In the genomic region with DNA sequence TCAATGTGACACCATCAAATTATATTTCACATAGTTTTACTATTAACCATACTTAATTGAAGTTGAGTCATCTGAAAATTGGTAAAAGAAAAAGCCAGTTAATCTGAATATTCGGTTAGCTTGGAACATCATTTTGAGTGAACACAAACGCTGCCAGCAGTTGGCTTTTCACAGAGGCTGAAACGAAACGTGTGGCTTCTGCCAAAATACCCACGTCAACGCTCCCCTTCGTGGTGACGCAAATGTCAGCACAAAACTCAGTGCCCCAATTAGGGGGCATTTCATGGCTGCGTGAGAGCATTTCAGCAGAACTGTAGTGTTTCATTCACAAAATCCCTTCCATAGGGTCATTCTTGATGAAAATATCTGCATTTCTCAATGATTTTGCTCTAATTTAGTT, we compare ENCODE assay signal across 36 cellular contexts.
"Had no signal": no experiment of that assay in that cellular context is flagged by ENCODE, and none has a peak within 500 bp of the region (broad histone marks: within the 10 kb centered on the region; RNA-seq: fewer than 3 reads in every experiment).

No MANE protein-coding gene starts in this region.

- DNase-seq: activated B cell treated with CpG ODN at 0.5 μM for 24 hours; activated CD4-positive, alpha-beta memory T cell treated with anti-CD3 and anti-CD28 coated beads for 36 hours; activated CD4-positive, alpha-beta T cell treated with anti-CD3 and anti-CD28 coated beads for 4 hours; activated CD4-positive, alpha-beta T cell treated with anti-CD3 and anti-CD28 coated beads, Interleukin-2, amount 50 U/mL, for 1 hour; activated CD4-positive, CD25-positive, alpha-beta regulatory T cell treated with anti-CD3 and anti-CD28 coated beads, Interleukin-2, amount 50 U/mL, for 72 hours; activated CD8-positive, alpha-beta memory T cell treated with anti-CD3 and anti-CD28 coated beads, Interleukin-2, amount 50 U/mL, for 4 hours; activated gamma-delta T cell treated with Interleukin-2 at 50 U/mL for 16 hours; activated naive CD4-positive, alpha-beta T cell treated with anti-CD3 and anti-CD28 coated beads for 36 hours; activated T-cell treated with anti-CD3 and anti-CD28 coated beads for 4 hours; activated T-cell treated with anti-CD3 and anti-CD28 coated beads, Interleukin-2, amount 50 U/mL, for 4 hours; adrenal gland; body of pancreas; KG1; MM.1S; MV-4-11; NCI-H1105; NCI-H1417 treated with DMSO at 0.1 percent for 48 hours; NCI-H187 treated with DMSO at 0.1 percent for 48 hours; NCI-H2081; NCI-H2171 treated with DMSO at 0.1 percent for 48 hours; NCI-H345; NCI-H524 treated with DMSO at 0.1 percent for 48 hours; NK-92 treated with Interleukin-12 subunit alpha and Interleukin-12 subunit beta, amount 100 ng/mL, for 24 hours; PC-3; Peyer's patch; RPMI8226; SIG-M5; SW 1271; T-helper 1 cell; T-helper 2 cell; T-helper 9 cell had no signal

- H3K9me3 ChIP-seq: adrenal gland, body of pancreas, breast epithelium, Peyer's patch had no signal

- H3K4me3 ChIP-seq: adrenal gland, body of pancreas, breast epithelium, Peyer's patch had no signal

- H3K27me3 ChIP-seq: adrenal gland, body of pancreas, Peyer's patch had no signal

- H3K27ac Mint-ChIP-seq: activated B cell treated with CpG ODN at 0.5 μM for 24 hours; activated CD4-positive, alpha-beta memory T cell treated with anti-CD3 and anti-CD28 coated beads for 36 hours; activated naive CD4-positive, alpha-beta T cell treated with anti-CD3 and anti-CD28 coated beads for 36 hours; activated naive CD4-positive, alpha-beta T cell treated with anti-CD3 and anti-CD28 coated beads, Interleukin-2, amount 50 U/mL, for 72 hours; activated T-helper 1 cell treated with anti-CD3 and anti-CD28 coated beads, Interleukin-12 subunit alpha, Interleukin-12 subunit beta, Interleukin-2, Interleukin-4 antibody, amounts not matched to agents 30 ng/mL and 10 ng/mL and 1 ng/mL, durations not matched to agents 14 hours and 24 hours and 36 hours had no signal

- H3K36me3 ChIP-seq: adrenal gland, breast epithelium, Peyer's patch had no signal

- ATAC-seq: activated naive CD4-positive, alpha-beta T cell treated with anti-CD3 and anti-CD28 coated beads, Interleukin-2, amount 50 U/mL, for 72 hours; activated T-cell treated with anti-CD3 and anti-CD28 coated beads, Interleukin-2, amount 50 U/mL, for 4 hours; body of pancreas; PC-3; Right ventricle myocardium inferior had no signal

- H3K9me3 Mint-ChIP-seq: activated naive CD4-positive, alpha-beta T cell treated with anti-CD3 and anti-CD28 coated beads for 36 hours had no signal

- H3K4me1 Mint-ChIP-seq: activated B cell treated with CpG ODN at 0.5 μM for 24 hours had no signal

- H3K4me3 Mint-ChIP-seq: activated B cell treated with CpG ODN at 0.5 μM for 24 hours; activated CD4-positive, alpha-beta memory T cell treated with anti-CD3 and anti-CD28 coated beads for 36 hours; activated naive CD4-positive, alpha-beta T cell treated with anti-CD3 and anti-CD28 coated beads for 36 hours; activated T-cell treated with anti-CD3 and anti-CD28 coated beads, Interleukin-2, amount 50 U/mL, for 4 hours; activated T-helper 1 cell treated with anti-CD3 and anti-CD28 coated beads, Interleukin-12 subunit alpha, Interleukin-12 subunit beta, Interleukin-2, Interleukin-4 antibody, amounts not matched to agents 30 ng/mL and 10 ng/mL and 1 ng/mL, durations not matched to agents 14 hours and 24 hours and 36 hours had no signal

- H3K27ac ChIP-seq: adrenal gland, body of pancreas, breast epithelium, Peyer's patch, VCaP had no signal

- H3K36me3 Mint-ChIP-seq: activated CD4-positive, alpha-beta memory T cell treated with anti-CD3 and anti-CD28 coated beads for 36 hours; activated naive CD4-positive, alpha-beta T cell treated with anti-CD3 and anti-CD28 coated beads, Interleukin-2, amount 50 U/mL, for 72 hours had no signal

- H3K27me3 Mint-ChIP-seq: activated B cell treated with CpG ODN at 0.5 μM for 24 hours; activated CD4-positive, alpha-beta memory T cell treated with anti-CD3 and anti-CD28 coated beads for 36 hours had no signal

- H3K4me1 ChIP-seq: adrenal gland, body of pancreas, breast epithelium, Peyer's patch had no signal
